Comparison of ENCODE assay signal across 15 cellular contexts in the genomic region with DNA sequence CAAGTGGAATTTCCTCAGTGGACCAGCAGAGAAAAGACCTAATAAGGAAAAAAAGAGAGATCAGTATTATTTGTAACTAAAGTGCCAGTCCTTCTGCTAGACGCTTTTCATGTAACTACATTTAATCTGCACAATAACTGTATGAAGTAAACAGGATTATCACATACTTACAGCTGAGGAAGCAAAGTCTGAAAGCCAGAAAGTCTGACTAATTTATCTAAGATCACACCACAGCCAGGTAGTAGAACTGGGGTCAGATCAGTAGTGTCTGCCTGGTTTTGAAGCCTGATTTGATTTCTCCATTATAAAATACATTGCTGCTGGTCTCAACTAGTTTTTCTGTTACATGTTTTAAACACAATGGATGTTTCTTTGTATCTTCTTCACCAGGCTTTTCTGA.
DNase-seq lines count a peak whose midpoint lies in the region; ATAC-seq and TF ChIP-seq lines count a peak whose summit lies in the region.
"Had no signal": no experiment of that assay in that cellular context is flagged by ENCODE, and none has a peak within 500 bp of the region (broad histone marks: within the 10 kb centered on the region; RNA-seq: fewer than 3 reads in every experiment).

No MANE protein-coding gene starts in this region.

- H3K4me3 Mint-ChIP-seq in activated T-cell treated with anti-CD3 and anti-CD28 coated beads, Interleukin-2, amount 50 U/mL, for 72 hours: no peak overlapping the region
- no peak overlapping the region for H3K4me3 Mint-ChIP-seq in endothelial cell (ENCODE audit: unreplicated experiment)
- no peak overlapping the region for H3K4me3 Mint-ChIP-seq in nephron progenitor cell
- H3K4me3 Mint-ChIP-seq: CD4-positive, alpha-beta memory T cell; GM23338; H9 had no signal

- H3K27ac Mint-ChIP-seq in activated T-cell treated with anti-CD3 and anti-CD28 coated beads, Interleukin-2, amount 50 U/mL, for 72 hours: peak overlapping the region; percentile 9
- H3K27ac Mint-ChIP-seq in endothelial cell (ENCODE audit: unreplicated experiment) (peak overlapping the region; percentile 96), nephron progenitor cell (no peak overlapping the region)
- H3K27ac Mint-ChIP-seq: CD4-positive, alpha-beta memory T cell; GM23338 had no signal

- peaks cover 0 to 2% of the 10 kb centered on the region in 2 donors for H3K36me3 Mint-ChIP-seq in activated T-cell treated with anti-CD3 and anti-CD28 coated beads, Interleukin-2, amount 50 U/mL, for 72 hours (ENCODE audit: insufficient read depth in 2 of 2)
- H3K36me3 Mint-ChIP-seq in endothelial cell (ENCODE audit: low read depth, unreplicated experiment) (peaks cover 3% of the 10 kb centered on the region), nephron progenitor cell (ENCODE audit: low read depth) (peaks cover 17% of the 10 kb centered on the region)

- DNase-seq in activated T-cell treated with anti-CD3 and anti-CD28 coated beads, Interleukin-2, amount 50 U/mL, for 72 hours: no peak
- DNase-seq in activated T-cell treated with anti-CD3 and anti-CD28 coated beads, Interleukin-2, amount 50 U/mL, for 1 hour: no peak
- DNase-seq in endothelial cell (ENCODE audit: low spot score) (no peak), nephron progenitor cell (no peak)
- no peak for DNase-seq in central memory CD4-positive, alpha-beta T cell
- DNase-seq: BE2C; CD4-positive, alpha-beta memory T cell; DMS153; DMS79 treated with DMSO at 0.1 percent for 48 hours; EL; H9 had no signal

- no peaks in the 10 kb centered on the region for H3K4me1 Mint-ChIP-seq in activated T-cell treated with anti-CD3 and anti-CD28 coated beads, Interleukin-2, amount 50 U/mL, for 72 hours (ENCODE audit: low read depth)
- H3K4me1 Mint-ChIP-seq in endothelial cell (ENCODE audit: unreplicated experiment) (peaks cover 46% of the 10 kb centered on the region), nephron progenitor cell (no peaks in the 10 kb centered on the region)
- H3K4me1 Mint-ChIP-seq: GM23338 had no signal

- no peak for TF ChIP-seq CTCF in VCaP (conservative IDR thresholded peaks at IDR 0.05)
- no peak for TF ChIP-seq CTCF in endothelial cell (IDR thresholded peaks at IDR 0.05; ENCODE audit: unreplicated experiment)
- no peak for TF ChIP-seq CTCF in nephron progenitor cell (IDR thresholded peaks at IDR 0.05)

- H3K9me3 Mint-ChIP-seq in activated T-cell treated with anti-CD3 and anti-CD28 coated beads, Interleukin-2, amount 50 U/mL, for 72 hours: no peaks in the 10 kb centered on the region
- H3K9me3 Mint-ChIP-seq in endothelial cell (ENCODE audit: unreplicated experiment): no peaks in the 10 kb centered on the region
- no peaks in the 10 kb centered on the region for H3K9me3 Mint-ChIP-seq in nephron progenitor cell
- H3K9me3 Mint-ChIP-seq: CD4-positive, alpha-beta memory T cell; GM23338; H9 had no signal

- H3K27ac ChIP-seq in VCaP: peak overlapping the region; percentile 15; the same call in 1 of the 2 replicates
- H3K27ac ChIP-seq: C4-2B had no signal

- peak; percentile 43 to 44 for ATAC-seq in activated T-cell treated with anti-CD3 and anti-CD28 coated beads, Interleukin-2, amount 50 U/mL, for 72 hours (replicated peaks in 1 of 2)
- ATAC-seq in HG03378 (IDR thresholded peaks at IDR 0.05; ENCODE audit: unreplicated experiment): no peak
- ATAC-seq: GM23338 had no signal

- H3K27me3 Mint-ChIP-seq in activated T-cell treated with anti-CD3 and anti-CD28 coated beads, Interleukin-2, amount 50 U/mL, for 72 hours (ENCODE audit: low read depth): no peaks in the 10 kb centered on the region
- H3K27me3 Mint-ChIP-seq in endothelial cell (ENCODE audit: unreplicated experiment) (peaks cover 2% of the 10 kb centered on the region), nephron progenitor cell (ENCODE audit: low read depth, poor library complexity) (peaks cover 7% of the 10 kb centered on the region)
- H3K27me3 Mint-ChIP-seq: CD4-positive, alpha-beta memory T cell had no signal
